8 cellular contexts compared by ENCODE assay signal in the genomic region with DNA sequence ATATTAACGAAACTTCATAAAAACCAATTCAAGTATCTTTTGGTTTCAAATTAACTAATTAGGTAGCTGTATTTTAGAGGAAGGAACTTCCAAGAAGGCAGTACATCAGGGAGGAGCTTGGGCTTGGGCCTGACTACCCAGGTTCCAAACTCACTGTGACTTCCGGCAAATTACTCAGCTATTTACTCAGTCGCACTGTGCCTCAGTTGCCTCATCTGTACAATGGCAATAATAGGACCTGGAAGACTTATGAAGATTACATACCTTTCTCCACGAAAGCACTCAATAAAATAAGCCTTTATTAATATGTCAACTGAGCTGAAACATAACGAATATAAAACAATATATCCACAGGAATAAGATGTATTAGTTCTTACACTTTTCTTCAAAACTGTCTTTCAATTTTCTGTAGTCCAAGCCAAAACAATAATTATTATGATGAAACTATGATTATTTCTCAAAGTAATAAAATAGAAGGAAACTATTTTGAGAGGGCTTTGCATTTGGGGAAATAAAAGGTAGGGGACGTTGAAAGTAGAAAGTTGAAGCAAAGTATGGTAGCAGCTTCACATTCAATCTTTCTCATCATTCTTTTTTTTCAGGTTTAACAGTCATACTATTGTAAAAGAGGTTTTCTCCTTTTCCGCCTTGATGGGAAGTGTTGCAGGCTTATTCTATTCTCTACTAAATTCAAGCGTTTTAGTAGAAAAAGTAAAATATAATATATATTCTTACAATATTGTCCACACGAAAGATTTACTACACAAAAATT. TPM values are rescaled to one million over a fixed set of nuclear protein-coding genes. Genes with fewer than 3 reads are reported as not detected.
DNase-seq lines count a peak whose midpoint lies in the region; ATAC-seq and TF ChIP-seq lines count a peak whose summit lies in the region.

No MANE protein-coding gene starts in this region.

- peak overlapping the region; percentile 88 to 99 (median 96) for H3K4me3 Mint-ChIP-seq in IgD-negative memory B cell

- no peaks in the 10 kb centered on the region for H3K27me3 ChIP-seq in A673 (replicated peaks; ENCODE audit: insufficient read depth, low read depth, low read length, poor library complexity)
- H3K27me3 ChIP-seq in mucosa of stomach (ENCODE audit: control insufficient read depth, insufficient read depth, low read length), result no peaks in the 10 kb centered on the region

- H3K27ac Mint-ChIP-seq in IgD-negative memory B cell, result peak overlapping the region; percentile 39 to 98 (median 50)

- CTCF ChIA-PET in A673 (lab: Charles Lee), result no interaction called here

- intact Hi-C loops in A673 (cut with micrococcal nuclease; ENCODE audit: unreplicated experiment), result loop anchor here (5.0 to 10.0 kb wide), 3 partner anchors 89 to 224 kb away; partner anchors contain the start of genes COMMD3 and DNAJC1

- BruUV-seq in A673 (replicated peaks; lab: Mats Ljungman, UMichigan), result no TSS peak

- peaks cover 2% of the 10 kb centered on the region for H3K36me3 Mint-ChIP-seq in IgD-negative memory B cell

- H3K9me3 Mint-ChIP-seq in IgD-negative memory B cell, result peaks cover 0 to 4% (median 0%) of the 10 kb centered on the region in 3 donors

- peak overlapping the region; percentile 75 for H3K9ac ChIP-seq in mucosa of stomach (ENCODE audit: low read length)

- POLR2A ChIA-PET in A673 (lab: Charles Lee; ENCODE audit: low non-redundant PET), result no interaction called here

- peaks cover 14% of the 10 kb centered on the region for H3K4me1 ChIP-seq in A673 (ENCODE audit: insufficient read depth, low read length, poor library complexity, severe bottlenecking)
- H3K4me1 ChIP-seq in mucosa of stomach (ENCODE audit: control insufficient read depth, insufficient read depth, low read length), result peaks cover 3% of the 10 kb centered on the region

- peak overlapping the region; percentile 85 for H3K27ac ChIP-seq in A673 (ENCODE audit: low read depth, low read length, poor library complexity, severe bottlenecking)

- DNase-seq in A673 (ENCODE audit: low spot score), result no peak
- no peak for DNase-seq in cardiac fibroblast (ENCODE audit: low read depth in 2 of 2)
- DNase-seq in NCI-H187 (lab: John Stamatoyannopoulos, UW), result no peak

- no peaks in the 10 kb centered on the region for H3K36me3 ChIP-seq in A673 (ENCODE audit: insufficient read depth, low read length, poor library complexity, severe bottlenecking)
- no peaks in the 10 kb centered on the region for H3K36me3 ChIP-seq in mucosa of stomach (ENCODE audit: control insufficient read depth, insufficient read depth, low read length)

- no peak for ATAC-seq in HG03442 (IDR thresholded peaks at IDR 0.05; ENCODE audit: unreplicated experiment)
- no peak for ATAC-seq in HG03097 (IDR thresholded peaks at IDR 0.05; ENCODE audit: low FRiP score, unreplicated experiment)
- no peak for ATAC-seq in HG02623 (IDR thresholded peaks at IDR 0.05; ENCODE audit: unreplicated experiment)

- H3K4me1 Mint-ChIP-seq in IgD-negative memory B cell, result peaks cover 7 to 13% (median 11%) of the 10 kb centered on the region in 3 donors

- no peak for TF ChIP-seq CTCF in A673 (conservative IDR thresholded peaks at IDR 0.05; ENCODE audit: low read depth, low read length)
- TF ChIP-seq CTCF in cardiac fibroblast (IDR thresholded peaks at IDR 0.05; ENCODE audit: low read depth, low read length), result no peak

- peak overlapping the region; percentile 62 for H3K4me3 ChIP-seq in A673 (ENCODE audit: low read depth, low read length, poor library complexity, severe bottlenecking)
- peak overlapping the region; percentile 44 to 67 for H3K4me3 ChIP-seq in cardiac fibroblast (replicated peaks in 1 of 2; ENCODE audit: low read depth in 2 of 2, low read length in 2 of 2)
- no peak overlapping the region for H3K4me3 ChIP-seq in mucosa of stomach (ENCODE audit: low read length)

- no peaks in the 10 kb centered on the region for H3K9me3 ChIP-seq in A673 (ENCODE audit: low read depth, low read length, poor library complexity, severe bottlenecking)
- no peaks in the 10 kb centered on the region for H3K9me3 ChIP-seq in mucosa of stomach (ENCODE audit: control insufficient read depth, low read length)

- peaks cover 3% of the 10 kb centered on the region for H3K27me3 Mint-ChIP-seq in IgD-negative memory B cell

RNA-seq across cellular contexts. Expression of gene EBLN1, which starts 10.5 kb away (rescaled TPM):
- not detected in 2 replicates for total RNA-seq in A673 (2021)
- polyA plus RNA-seq in IgD-negative memory B cell, result not detected
